Comparison of ENCODE assay signal across 1 cellular context in genomic region chr16:2133797-2134196, GRCh38. TPM values are rescaled to one million over a fixed set of nuclear protein-coding genes. Genes with fewer than 3 reads are reported as not detected.
"Had no signal": no experiment of that assay in that cellular context is flagged by ENCODE, and none has a peak within 500 bp of the region (broad histone marks: within the 10 kb centered on the region; RNA-seq: fewer than 3 reads in every experiment).

No MANE protein-coding gene starts in this region.

RNA-seq across cellular contexts. Expression of gene RAB26, which starts 14.6 kb away (rescaled TPM):
- total RNA-seq: smooth muscle cell had no signal
